Comparison of ENCODE assay signal across 16 cellular contexts in the genomic region with DNA sequence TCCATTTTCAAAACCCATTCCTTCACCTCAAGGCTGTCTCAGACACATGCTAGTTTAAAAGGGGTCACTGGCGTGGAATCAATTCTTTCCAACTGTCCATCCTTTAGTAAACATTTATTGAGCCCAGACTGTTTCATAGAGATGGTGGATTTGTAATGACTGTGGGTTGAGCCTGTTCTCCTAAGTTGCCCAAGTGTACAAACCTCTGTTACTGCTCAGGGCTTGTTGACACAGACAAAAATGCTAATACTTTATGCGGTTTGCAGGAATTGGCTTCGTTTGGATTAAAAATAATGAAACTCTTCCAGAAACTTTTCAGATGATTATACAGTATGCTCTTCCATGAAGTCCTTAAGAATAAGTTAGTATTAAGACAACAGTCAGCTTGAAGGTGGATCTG.
DNase-seq lines count a peak whose midpoint lies in the region; ATAC-seq and TF ChIP-seq lines count a peak whose summit lies in the region.
"Had no signal": no experiment of that assay in that cellular context is flagged by ENCODE, and none has a peak within 500 bp of the region (broad histone marks: within the 10 kb centered on the region; RNA-seq: fewer than 3 reads in every experiment).

No MANE protein-coding gene starts in this region.

- DNase-seq in activated CD4-positive, alpha-beta T cell treated with anti-CD3 and anti-CD28 coated beads for 36 hours: no peak
- DNase-seq in activated CD4-positive, alpha-beta T cell treated with anti-CD3 and anti-CD28 coated beads for 4 hours: no peak
- no peak for DNase-seq in activated naive CD8-positive, alpha-beta T cell treated with anti-CD3 and anti-CD28 coated beads, Interleukin-2, amount 50 U/mL, for 24 hours
- DNase-seq in memory B cell (ENCODE audit: low spot score in 2 of 2) (no peak), DMS79 (lab: John Stamatoyannopoulos, UW) (no peak), endothelial cell (ENCODE audit: low spot score) (no peak)
- DNase-seq: colonic mucosa, KG1, mesendoderm, NCI-H1436 treated with DMSO at 0.1 percent for 48 hours, NCI-H524, occipital lobe, testis had no signal

- peaks cover 84% of the 10 kb centered on the region for H3K4me1 Mint-ChIP-seq in activated CD4-positive, alpha-beta T cell treated with anti-CD3 and anti-CD28 coated beads for 36 hours
- H3K4me1 Mint-ChIP-seq in activated naive CD8-positive, alpha-beta T cell treated with anti-CD3 and anti-CD28 coated beads, Interleukin-2, amount 50 U/mL, for 24 hours: peaks cover 76% of the 10 kb centered on the region
- H3K4me1 Mint-ChIP-seq in memory B cell (peaks cover 58% of the 10 kb centered on the region), endothelial cell (ENCODE audit: unreplicated experiment) (peaks cover 21% of the 10 kb centered on the region)

- no peaks in the 10 kb centered on the region for H3K9me3 Mint-ChIP-seq in activated CD4-positive, alpha-beta T cell treated with anti-CD3 and anti-CD28 coated beads for 36 hours (ENCODE audit: low read depth)
- H3K9me3 Mint-ChIP-seq in activated naive CD8-positive, alpha-beta T cell treated with anti-CD3 and anti-CD28 coated beads, Interleukin-2, amount 50 U/mL, for 24 hours: no peaks in the 10 kb centered on the region
- H3K9me3 Mint-ChIP-seq in memory B cell: no peaks in the 10 kb centered on the region
- no peaks in the 10 kb centered on the region for H3K9me3 Mint-ChIP-seq in endothelial cell (ENCODE audit: unreplicated experiment)
- H3K9me3 Mint-ChIP-seq: T-helper 1 cell treated with Interleukin-12 subunit alpha and Interleukin-12 subunit beta and Interleukin-4 antibody, amounts not matched to agents 30 μg/mL and 1 μg/mL, for 36 hours had no signal

- ATAC-seq in activated CD4-positive, alpha-beta T cell treated with anti-CD3 and anti-CD28 coated beads for 36 hours: no peak
- ATAC-seq in GM21717 (IDR thresholded peaks at IDR 0.05; ENCODE audit: unreplicated experiment) (peak; percentile 5), memory B cell (ENCODE audit: low read depth) (no peak), HG03139 (IDR thresholded peaks at IDR 0.05; ENCODE audit: unreplicated experiment) (no peak)
- ATAC-seq in activated naive CD8-positive, alpha-beta T cell treated with anti-CD3 and anti-CD28 coated beads, Interleukin-2, amount 50 U/mL, for 24 hours: no peak

- H3K36me3 Mint-ChIP-seq in activated CD4-positive, alpha-beta T cell treated with anti-CD3 and anti-CD28 coated beads for 36 hours (ENCODE audit: low read depth): peaks cover 6% of the 10 kb centered on the region
- H3K36me3 Mint-ChIP-seq in activated naive CD8-positive, alpha-beta T cell treated with anti-CD3 and anti-CD28 coated beads, Interleukin-2, amount 50 U/mL, for 24 hours (ENCODE audit: low read depth): peaks cover 7% of the 10 kb centered on the region
- H3K36me3 Mint-ChIP-seq in memory B cell: peaks cover 8% of the 10 kb centered on the region
- no peaks in the 10 kb centered on the region for H3K36me3 Mint-ChIP-seq in endothelial cell (ENCODE audit: low read depth, unreplicated experiment)

- peak overlapping the region; percentile 72 for H3K27ac Mint-ChIP-seq in activated CD4-positive, alpha-beta T cell treated with anti-CD3 and anti-CD28 coated beads for 36 hours
- peak overlapping the region; percentile 72 for H3K27ac Mint-ChIP-seq in activated naive CD8-positive, alpha-beta T cell treated with anti-CD3 and anti-CD28 coated beads, Interleukin-2, amount 50 U/mL, for 24 hours
- peak overlapping the region; percentile 78 for H3K27ac Mint-ChIP-seq in memory B cell
- no peak overlapping the region for H3K27ac Mint-ChIP-seq in endothelial cell (ENCODE audit: unreplicated experiment)
- H3K27ac Mint-ChIP-seq: T-helper 1 cell treated with Interleukin-12 subunit alpha and Interleukin-12 subunit beta and Interleukin-4 antibody, amounts not matched to agents 30 μg/mL and 1 μg/mL, for 36 hours had no signal

- no peaks in the 10 kb centered on the region for H3K27me3 Mint-ChIP-seq in activated CD4-positive, alpha-beta T cell treated with anti-CD3 and anti-CD28 coated beads for 36 hours
- H3K27me3 Mint-ChIP-seq in activated naive CD8-positive, alpha-beta T cell treated with anti-CD3 and anti-CD28 coated beads, Interleukin-2, amount 50 U/mL, for 24 hours: no peaks in the 10 kb centered on the region
- H3K27me3 Mint-ChIP-seq in memory B cell (no peaks in the 10 kb centered on the region), endothelial cell (ENCODE audit: unreplicated experiment) (no peaks in the 10 kb centered on the region)

- POLR2A ChIA-PET in activated CD4-positive, alpha-beta T cell treated with anti-CD3 and anti-CD28 coated beads for 36 hours (lab: Charles Lee): interaction anchor here (0.9 to 3.1 kb wide), 5 partner anchors 27 to 151 kb away, joined by 3 to 15 read pairs (median 5); no protein-coding TSS in a partner anchor

- H3K4me3 Mint-ChIP-seq in activated CD4-positive, alpha-beta T cell treated with anti-CD3 and anti-CD28 coated beads for 36 hours: no peak overlapping the region
- no peak overlapping the region for H3K4me3 Mint-ChIP-seq in activated naive CD8-positive, alpha-beta T cell treated with anti-CD3 and anti-CD28 coated beads, Interleukin-2, amount 50 U/mL, for 24 hours
- H3K4me3 Mint-ChIP-seq in memory B cell (no peak overlapping the region), endothelial cell (ENCODE audit: unreplicated experiment) (no peak overlapping the region)
- H3K4me3 Mint-ChIP-seq: T-helper 1 cell treated with Interleukin-12 subunit alpha and Interleukin-12 subunit beta and Interleukin-4 antibody, amounts not matched to agents 30 μg/mL and 1 μg/mL, for 36 hours had no signal

- intact Hi-C loops in activated CD4-positive, alpha-beta T cell treated with anti-CD3 and anti-CD28 coated beads for 36 hours (cut with DNase I, micrococcal nuclease): loop anchor here (1.0 to 2.0 kb wide), 8 partner anchors 27 to 120 kb away; no protein-coding TSS in a partner anchor

- no peak for TF ChIP-seq CTCF in endothelial cell (IDR thresholded peaks at IDR 0.05; ENCODE audit: unreplicated experiment)

- CTCF ChIA-PET in activated CD4-positive, alpha-beta T cell treated with anti-CD3 and anti-CD28 coated beads for 36 hours (lab: Charles Lee): interaction anchor here (0.6 to 1.3 kb wide), 8 partner anchors 11 to 75 kb away, joined by 3 to 8 read pairs (median 4); no protein-coding TSS in a partner anchor
